ENCODE assay signal across 8 cellular contexts in genomic region chr2:95076705-95077520, GRCh38. TPM values are rescaled to one million over a fixed set of nuclear protein-coding genes. Genes with fewer than 3 reads are reported as not detected.
DNase-seq lines count a peak whose midpoint lies in the region; ATAC-seq and TF ChIP-seq lines count a peak whose summit lies in the region.

No MANE protein-coding gene starts in this region.

- POLR2A ChIA-PET in OCI-LY7 (lab: Charles Lee) = interaction anchor here (1.4 kb wide), 1 partner anchor 13 kb away, joined by 4 read pairs; no protein-coding TSS in a partner anchor

- H3K27me3 Mint-ChIP-seq in CD4-positive, CD25-positive, alpha-beta regulatory T cell = peaks cover 11% of the 10 kb centered on the region
- H3K27me3 Mint-ChIP-seq in activated T-helper 17 cell treated with anti-CD3 and anti-CD28 coated beads, Interleukin-2, amount 50 U/mL, for 72 hours = no peaks in the 10 kb centered on the region
- H3K27me3 Mint-ChIP-seq in neural progenitor cell (ENCODE audit: insufficient read depth, low read depth) = peaks cover 13% of the 10 kb centered on the region

- no peak overlapping the region for H2AFZ ChIP-seq in OCI-LY7 (ENCODE audit: low read length)
- peak overlapping the region; percentile 99 for H2AFZ ChIP-seq in neural progenitor cell (replicated peaks)

- H4K20me1 ChIP-seq in OCI-LY7 (ENCODE audit: insufficient read depth, low read length) (no peaks in the 10 kb centered on the region), neural progenitor cell (ENCODE audit: low read depth) (no peaks in the 10 kb centered on the region)

- H3K79me2 ChIP-seq in OCI-LY7 (ENCODE audit: insufficient read depth, low read depth, low read length) = no peaks in the 10 kb centered on the region
- H3K79me2 ChIP-seq in neural progenitor cell (ENCODE audit: low read depth) = no peaks in the 10 kb centered on the region

- H3K4me2 ChIP-seq in OCI-LY7 (ENCODE audit: low read length) (peak overlapping the region; percentile 40; the same call in 1 of the 2 replicates), neural progenitor cell (peak overlapping the region; percentile 90)

- H3K4me3 Mint-ChIP-seq in CD4-positive, CD25-positive, alpha-beta regulatory T cell = peak overlapping the region; percentile 88 to 94 (median 90)
- H3K4me3 Mint-ChIP-seq in activated T-helper 17 cell treated with anti-CD3 and anti-CD28 coated beads, Interleukin-2, amount 50 U/mL, for 72 hours = peak overlapping the region; percentile 83
- peak overlapping the region; percentile 73 for H3K4me3 Mint-ChIP-seq in neural progenitor cell

- peak; percentile 71 to 74 for ATAC-seq in CD4-positive, CD25-positive, alpha-beta regulatory T cell (ENCODE audit: low read depth in 2 of 2)
- ATAC-seq in GM19372 (IDR thresholded peaks at IDR 0.05; ENCODE audit: low read depth, unreplicated experiment) = peak; percentile 80
- ATAC-seq in HG03575 (IDR thresholded peaks at IDR 0.05; ENCODE audit: extremely low read depth, insufficient number of reproducible peaks, low FRiP score, unreplicated experiment) = peak; percentile 80
- peak; percentile 74 for ATAC-seq in activated T-helper 17 cell treated with anti-CD3 and anti-CD28 coated beads, Interleukin-2, amount 50 U/mL, for 72 hours (replicated peaks)

- H3K27ac ChIP-seq in CD4-positive, CD25-positive, alpha-beta regulatory T cell (ENCODE audit: insufficient read depth, low read length, poor library complexity, severe bottlenecking) = peak overlapping the region; percentile 69
- H3K27ac ChIP-seq in OCI-LY7 (ENCODE audit: low read depth, low read length, poor library complexity, severe bottlenecking) = no peak overlapping the region
- no peak overlapping the region for H3K27ac ChIP-seq in neural progenitor cell
- H3K27ac ChIP-seq in stomach = peak overlapping the region in 2 of 5 donors; percentile 54 to 61

- WGBS in stomach, 5 donors = 6 to 26% (median 7%) methylated on average over 11 to 44 of the region's 44 CpGs

- peak; percentile 81 for TF ChIP-seq CTCF in OCI-LY7 (conservative IDR thresholded peaks at IDR 0.05; ENCODE audit: low read length)
- TF ChIP-seq CTCF in fibroblast of the aortic adventitia (IDR thresholded peaks at IDR 0.05; ENCODE audit: insufficient read depth, low read length) = peak; percentile 89
- peak; percentile 84 for TF ChIP-seq CTCF in neural progenitor cell (IDR thresholded peaks at IDR 0.05)
- TF ChIP-seq CTCF in stomach (IDR thresholded peaks at IDR 0.05) = peak in 5 of 7 experiments; percentile 68 to 86 (median 80)

- H3K4me1 Mint-ChIP-seq in CD4-positive, CD25-positive, alpha-beta regulatory T cell = peaks cover 19 to 75% (median 40%) of the 10 kb centered on the region in 4 donors
- H3K4me1 Mint-ChIP-seq in activated T-helper 17 cell treated with anti-CD3 and anti-CD28 coated beads, Interleukin-2, amount 50 U/mL, for 72 hours = peaks cover 16% of the 10 kb centered on the region
- H3K4me1 Mint-ChIP-seq in neural progenitor cell = peaks cover 16% of the 10 kb centered on the region

- intact Hi-C loops in OCI-LY7 (cut with micrococcal nuclease; ENCODE audit: unreplicated experiment) = loop anchor here (1.0 to 5.0 kb wide), 3 partner anchors 40 to 130 kb away; partner anchors contain the start of gene ZNF892
- intact Hi-C loops in stomach (cut with DNase I; ENCODE audit: low total_unique reads) = no loop called here

- no peaks in the 10 kb centered on the region for H3K36me3 ChIP-seq in CD4-positive, CD25-positive, alpha-beta regulatory T cell (ENCODE audit: control insufficient read depth, insufficient read depth, low read length)
- no peaks in the 10 kb centered on the region for H3K36me3 ChIP-seq in OCI-LY7 (ENCODE audit: insufficient read depth, low read length)
- H3K36me3 ChIP-seq in neural progenitor cell = no peaks in the 10 kb centered on the region
- H3K36me3 ChIP-seq in stomach = no peaks in the 10 kb centered on the region

- H3K9me3 Mint-ChIP-seq in CD4-positive, CD25-positive, alpha-beta regulatory T cell = no peaks in the 10 kb centered on the region
- H3K9me3 Mint-ChIP-seq in activated T-helper 17 cell treated with anti-CD3 and anti-CD28 coated beads, Interleukin-2, amount 50 U/mL, for 72 hours = no peaks in the 10 kb centered on the region
- no peaks in the 10 kb centered on the region for H3K9me3 Mint-ChIP-seq in neural progenitor cell

- H3K9ac ChIP-seq in neural progenitor cell = no peak overlapping the region

- TF ChIP-seq EP300 in stomach (IDR thresholded peaks at IDR 0.05) = no peak

- BruUV-seq in OCI-LY7 (replicated peaks; lab: Mats Ljungman, UMichigan) = no TSS peak

- no peak overlapping the region for H3K4me3 ChIP-seq in CD4-positive, CD25-positive, alpha-beta regulatory T cell (ENCODE audit: low read depth, low read length)
- H3K4me3 ChIP-seq in OCI-LY7 (ENCODE audit: low read depth, low read length, poor library complexity, severe bottlenecking) (no peak overlapping the region), fibroblast of the aortic adventitia (ENCODE audit: low read depth, low read length) (peak overlapping the region; percentile 65), neural progenitor cell (peak overlapping the region; percentile 75), stomach (peak overlapping the region; percentile 45 to 52 (median 50))

- H3K9me2 ChIP-seq in OCI-LY7 (ENCODE audit: insufficient read depth, low read length) = no peaks in the 10 kb centered on the region

- H3K27ac Mint-ChIP-seq in CD4-positive, CD25-positive, alpha-beta regulatory T cell = peak overlapping the region; percentile 88 to 98 (median 95)
- peak overlapping the region; percentile 88 for H3K27ac Mint-ChIP-seq in activated T-helper 17 cell treated with anti-CD3 and anti-CD28 coated beads, Interleukin-2, amount 50 U/mL, for 72 hours
- H3K27ac Mint-ChIP-seq in neural progenitor cell = no peak overlapping the region

- H3K4me1 ChIP-seq in CD4-positive, CD25-positive, alpha-beta regulatory T cell (ENCODE audit: control insufficient read depth, insufficient read depth, low read length, poor library complexity, severe bottlenecking) = peaks cover 46% of the 10 kb centered on the region
- peaks cover 16% of the 10 kb centered on the region for H3K4me1 ChIP-seq in OCI-LY7 (ENCODE audit: insufficient read depth, low read length, poor library complexity, severe bottlenecking)
- H3K4me1 ChIP-seq in neural progenitor cell = no peaks in the 10 kb centered on the region
- peaks cover 5 to 14% (median 13%) of the 10 kb centered on the region in 4 donors for H3K4me1 ChIP-seq in stomach

- no peaks in the 10 kb centered on the region for H3K27me3 ChIP-seq in CD4-positive, CD25-positive, alpha-beta regulatory T cell (ENCODE audit: control insufficient read depth, insufficient read depth, low read length)
- H3K27me3 ChIP-seq in neural progenitor cell (peaks cover 10% of the 10 kb centered on the region), stomach (peaks cover 0 to 69% (median 22%) of the 10 kb centered on the region in 3 donors)

- H3K9me3 ChIP-seq in CD4-positive, CD25-positive, alpha-beta regulatory T cell (ENCODE audit: control insufficient read depth in 2 of 2, low read length in 2 of 2) = no peaks in the 10 kb centered on the region
- H3K9me3 ChIP-seq in OCI-LY7 (ENCODE audit: low read length) (no peaks in the 10 kb centered on the region), neural progenitor cell (ENCODE audit: low read depth) (no peaks in the 10 kb centered on the region), stomach (no peaks in the 10 kb centered on the region)

- TF ChIP-seq POLR2A in stomach (IDR thresholded peaks at IDR 0.05) = no peak

- peak; percentile 83 to 97 (median 85) for DNase-seq in CD4-positive, CD25-positive, alpha-beta regulatory T cell
- DNase-seq in OCI-LY7 (ENCODE audit: low spot score) = peak; percentile 69
- peak; percentile 41 for DNase-seq in fibroblast of the aortic adventitia (ENCODE audit: low read depth)
- DNase-seq in neural progenitor cell (ENCODE audit: low spot score) = peak; percentile 85
- peak; percentile 94 for DNase-seq in stomach

- CTCF ChIA-PET in OCI-LY7 (lab: Charles Lee; ENCODE audit: unreplicated experiment) = interaction anchor here (0.6 kb wide), 1 partner anchor 182 kb away, joined by 3 read pairs; no protein-coding TSS in a partner anchor

- peaks cover 6% of the 10 kb centered on the region for H3F3A ChIP-seq in neural progenitor cell (ENCODE audit: low read depth)

- H3K36me3 Mint-ChIP-seq in CD4-positive, CD25-positive, alpha-beta regulatory T cell = no peaks in the 10 kb centered on the region
- H3K36me3 Mint-ChIP-seq in activated T-helper 17 cell treated with anti-CD3 and anti-CD28 coated beads, Interleukin-2, amount 50 U/mL, for 72 hours (ENCODE audit: low read depth) = no peaks in the 10 kb centered on the region
- H3K36me3 Mint-ChIP-seq in neural progenitor cell = no peaks in the 10 kb centered on the region

RNA-seq across cellular contexts. Expression of gene MRPS5, which starts 44.7 kb away (rescaled TPM):
- total RNA-seq in CD4-positive, CD25-positive, alpha-beta regulatory T cell = 31.2 TPM
- polyA plus RNA-seq in CD4-positive, CD25-positive, alpha-beta regulatory T cell = 10 to 100 TPM; 36.6 to 46.4 (median 43.0) TPM
- 89.6 and 117 TPM in 2 replicates for total RNA-seq in OCI-LY7 (2014; rRNA removed; shearing (Covaris generic))
- 90.2 and 100 TPM in 2 replicates for total RNA-seq in OCI-LY7 (2022)
- 10 to 100 TPM; 76.0 to 93.9 TPM for total RNA-seq in activated T-helper 17 cell treated with anti-CD3 and anti-CD28 coated beads, Interleukin-2, amount 50 U/mL, for 72 hours
- total RNA-seq in fibroblast of the aortic adventitia (ENCODE audit: low replicate concordance) = 30.4 and 132 TPM in 2 replicates
- 56.2 and 75.2 TPM in 2 replicates for total RNA-seq in neural progenitor cell (ENCODE audit: low replicate concordance)
- 10 to 100 TPM; 28.6 to 75.2 (median 43.7) TPM for total RNA-seq in stomach
- polyA plus RNA-seq in stomach = 10 to 100 TPM; 44.5 to 78.2 (median 49.8) TPM

RNA-seq across cellular contexts. Expression of gene MAL, which starts 51.4 kb away (rescaled TPM):
- 130 TPM for total RNA-seq in CD4-positive, CD25-positive, alpha-beta regulatory T cell
- polyA plus RNA-seq in CD4-positive, CD25-positive, alpha-beta regulatory T cell = 100 to 1,000 TPM; 173 to 263 (median 213) TPM
- not detected in 2 replicates for total RNA-seq in OCI-LY7 (2014; rRNA removed; shearing (Covaris generic))
- total RNA-seq in OCI-LY7 (2022) (not detected in 2 replicates), fibroblast of the aortic adventitia (ENCODE audit: low replicate concordance) (not detected in 2 replicates), neural progenitor cell (ENCODE audit: low replicate concordance) (not detected in 2 replicates), stomach (10 to 100 TPM in 3 of 5 donors, 1 to 10 TPM in 2; 3.2 to 95.5 (median 15.8) TPM)
- 10 to 100 TPM; 47.2 to 65.9 TPM for total RNA-seq in activated T-helper 17 cell treated with anti-CD3 and anti-CD28 coated beads, Interleukin-2, amount 50 U/mL, for 72 hours
- polyA plus RNA-seq in stomach = 100 to 1,000 TPM in 1 of 3 donors, 10 to 100 TPM in 2; 14.8 to 198 (median 67.2) TPM

Comparison
In these comparisons a context has a peak if more than half of its experiments do, and no peak if none do; other contexts are left out.
1. DNase-seq: peak in every context shown above with its lines; median percentile 94 in stomach; 85 in CD4-positive, CD25-positive, alpha-beta regulatory T cell; 85 in neural progenitor cell; 69 in OCI-LY7; 41 in fibroblast of the aortic adventitia.
2. H3K4me3 ChIP-seq: peak in fibroblast of the aortic adventitia (single experiment), neural progenitor cell (single experiment) and stomach (4 of 4); none in CD4-positive, CD25-positive, alpha-beta regulatory T cell (single experiment) and OCI-LY7 (single experiment).
3. Peak in every context shown above with its lines, with median percentiles within 50 percentile points of each other: ATAC-seq, H3K4me3 Mint-ChIP-seq and CTCF ChIP-seq.